ENCODE assay signal across 22 cellular contexts in the genomic region with DNA sequence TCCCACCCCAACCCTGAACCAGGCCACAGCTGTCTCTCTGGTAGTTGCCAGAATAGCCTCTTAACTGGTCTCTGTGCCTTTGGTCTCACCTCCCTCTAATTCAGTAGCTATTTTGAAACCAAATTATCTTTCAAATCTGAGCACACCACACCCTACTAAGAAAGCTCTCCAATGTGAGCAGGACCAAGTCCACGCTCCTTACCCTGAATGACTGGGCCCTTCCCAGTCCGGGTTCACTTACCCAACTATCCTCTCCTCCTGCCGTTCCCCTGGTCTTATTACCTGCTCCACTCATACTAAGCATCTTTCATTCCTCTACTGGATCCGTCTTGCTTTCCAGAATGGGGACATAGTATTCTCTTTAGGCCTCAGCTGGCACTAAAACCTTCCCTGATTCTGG. TPM values are rescaled to one million over a fixed set of nuclear protein-coding genes. Genes with fewer than 3 reads are reported as not detected.
A peak's percentile ranks its signal among the peaks of the same experiment; 100 is the strongest.
DNase-seq lines count a peak whose midpoint lies in the region; ATAC-seq and TF ChIP-seq lines count a peak whose summit lies in the region.
"Had no signal": no experiment of that assay in that cellular context is flagged by ENCODE, and none has a peak within 500 bp of the region (broad histone marks: within the 10 kb centered on the region; RNA-seq: fewer than 3 reads in every experiment).

No MANE protein-coding gene starts in this region.

- H3K4me1 Mint-ChIP-seq in stimulated activated naive CD8-positive, alpha-beta T cell treated with anti-CD3 and anti-CD28 coated beads, Interleukin-15, Interleukin-2, amounts not matched to agents 100 ng/mL and 50 ng/mL, for 24 hours (ENCODE audit: low read depth) = peaks cover 11% of the 10 kb centered on the region
- H3K4me1 Mint-ChIP-seq in activated T-helper 17 cell treated with anti-CD3 and anti-CD28 coated beads, Interleukin-2, amount 50 U/mL, for 72 hours = peaks cover 23% of the 10 kb centered on the region

- H3K27me3 Mint-ChIP-seq in stimulated activated naive CD8-positive, alpha-beta T cell treated with anti-CD3 and anti-CD28 coated beads, Interleukin-15, Interleukin-2, amounts not matched to agents 100 ng/mL and 50 ng/mL, for 24 hours = no peaks in the 10 kb centered on the region
- no peaks in the 10 kb centered on the region for H3K27me3 Mint-ChIP-seq in activated T-helper 17 cell treated with anti-CD3 and anti-CD28 coated beads, Interleukin-2, amount 50 U/mL, for 72 hours

- ATAC-seq in stimulated activated naive CD8-positive, alpha-beta T cell treated with anti-CD3 and anti-CD28 coated beads, Interleukin-15, Interleukin-2, amounts not matched to agents 100 U/mL and 50 U/mL, for 24 hours = no peak
- ATAC-seq in activated T-helper 17 cell treated with anti-CD3 and anti-CD28 coated beads, Interleukin-2, amount 50 U/mL, for 72 hours (replicated peaks) = no peak
- ATAC-seq in psoas muscle (peak in 2 of 4 donors; percentile 35 to 42), GM19395 (IDR thresholded peaks at IDR 0.05; ENCODE audit: unreplicated experiment) (no peak)
- ATAC-seq: GM23338 had no signal

- no peak overlapping the region for H3K4me3 ChIP-seq in psoas muscle
- H3K4me3 ChIP-seq: BLaER1 treated with 17β-estradiol and CSF1 and Interleukin-3, amounts not matched to agents 10 nM and 100 nM; GM23338; SK-N-MC had no signal

- 46 to 74% (median 54%) methylated on average over 4 of the region's 4 CpGs for WGBS in psoas muscle, 3 donors

- no peaks in the 10 kb centered on the region for H3K9me3 Mint-ChIP-seq in stimulated activated naive CD8-positive, alpha-beta T cell treated with anti-CD3 and anti-CD28 coated beads, Interleukin-15, Interleukin-2, amounts not matched to agents 100 ng/mL and 50 ng/mL, for 24 hours
- H3K9me3 Mint-ChIP-seq in activated T-helper 17 cell treated with anti-CD3 and anti-CD28 coated beads, Interleukin-2, amount 50 U/mL, for 72 hours = no peaks in the 10 kb centered on the region
- H3K9me3 Mint-ChIP-seq: GM23338 had no signal

- peaks cover 39% of the 10 kb centered on the region for H3K4me1 ChIP-seq in psoas muscle

- H3K27me3 ChIP-seq in psoas muscle (ENCODE audit: insufficient read depth in 3 of 3, low read length in 2 of 3) = no peaks in the 10 kb centered on the region
- H3K27me3 ChIP-seq: BLaER1 treated with 17β-estradiol and CSF1 and Interleukin-3, amounts not matched to agents 10 nM and 100 nM had no signal

- no peak for DNase-seq in stimulated activated naive CD8-positive, alpha-beta T cell treated with anti-CD3 and anti-CD28 coated beads, Interleukin-15, Interleukin-2, amounts not matched to agents 100 U/mL and 50 U/mL, for 24 hours
- DNase-seq in psoas muscle (no peak), NCI-H2171 (lab: John Stamatoyannopoulos, UW) (no peak)
- DNase-seq in activated CD4-positive, CD25-positive, alpha-beta regulatory T cell (lab: John Stamatoyannopoulos, UW) = no peak
- DNase-seq: DMS153, GF-D8, HCEC 1CT, Kasumi-1, MM.1S, NCI-H1092, NCI-H1436 treated with DMSO at 0.1 percent for 48 hours, NCI-H2029 treated with DMSO at 0.1 percent for 48 hours, NCI-H2171 treated with DMSO at 0.1 percent for 48 hours, NCI-H446, NCI-H69, SHP77 had no signal

- H3K9me3 ChIP-seq in psoas muscle = no peaks in the 10 kb centered on the region
- H3K9me3 ChIP-seq: BLaER1 treated with 17β-estradiol and CSF1 and Interleukin-3, amounts not matched to agents 10 nM and 100 nM had no signal

- peak overlapping the region; percentile 26 for H3K27ac Mint-ChIP-seq in stimulated activated naive CD8-positive, alpha-beta T cell treated with anti-CD3 and anti-CD28 coated beads, Interleukin-15, Interleukin-2, amounts not matched to agents 100 ng/mL and 50 ng/mL, for 24 hours
- H3K27ac Mint-ChIP-seq in activated T-helper 17 cell treated with anti-CD3 and anti-CD28 coated beads, Interleukin-2, amount 50 U/mL, for 72 hours = peak overlapping the region; percentile 7
- H3K27ac Mint-ChIP-seq: GM23338 had no signal

- H3K36me3 Mint-ChIP-seq in stimulated activated naive CD8-positive, alpha-beta T cell treated with anti-CD3 and anti-CD28 coated beads, Interleukin-15, Interleukin-2, amounts not matched to agents 100 ng/mL and 50 ng/mL, for 24 hours (ENCODE audit: low read depth) = peaks cover 9% of the 10 kb centered on the region
- H3K36me3 Mint-ChIP-seq in activated T-helper 17 cell treated with anti-CD3 and anti-CD28 coated beads, Interleukin-2, amount 50 U/mL, for 72 hours (ENCODE audit: low read depth) = peaks cover 32% of the 10 kb centered on the region

- TF ChIP-seq CTCF in psoas muscle (IDR thresholded peaks at IDR 0.05) = no peak

- peak overlapping the region; percentile 50 for H3K27ac ChIP-seq in psoas muscle
- H3K27ac ChIP-seq: SK-N-MC had no signal

- no peak overlapping the region for H3K4me3 Mint-ChIP-seq in stimulated activated naive CD8-positive, alpha-beta T cell treated with anti-CD3 and anti-CD28 coated beads, Interleukin-15, Interleukin-2, amounts not matched to agents 100 ng/mL and 50 ng/mL, for 24 hours
- no peak overlapping the region for H3K4me3 Mint-ChIP-seq in activated T-helper 17 cell treated with anti-CD3 and anti-CD28 coated beads, Interleukin-2, amount 50 U/mL, for 72 hours
- H3K4me3 Mint-ChIP-seq: GM23338 had no signal

- H3K36me3 ChIP-seq in psoas muscle (ENCODE audit: insufficient read depth in 1 of 2, low read depth in 1 of 2) = no peaks in the 10 kb centered on the region

- intact Hi-C loops in psoas muscle (cut with DNase I) = no loop called here

RNA-seq across cellular contexts. Expression of a gene that starts 16.8 kb away (rescaled TPM):
- total RNA-seq in activated T-helper 17 cell treated with anti-CD3 and anti-CD28 coated beads, Interleukin-2, amount 50 U/mL, for 72 hours = 100 to 1,000 TPM; 101 to 193 TPM
- 10 to 100 TPM; 63.0 to 92.8 (median 76.8) TPM for total RNA-seq in psoas muscle
- 10 to 100 TPM; 24.0 to 60.6 (median 37.8) TPM for polyA plus RNA-seq in psoas muscle
